ENCODE assay signal across 9 cellular contexts in genomic region chr2:126761981-126762878, GRCh38.
DNase-seq lines count a peak whose midpoint lies in the region; ATAC-seq and TF ChIP-seq lines count a peak whose summit lies in the region.
"Had no signal": no experiment of that assay in that cellular context is flagged by ENCODE, and none has a peak within 500 bp of the region (broad histone marks: within the 10 kb centered on the region; RNA-seq: fewer than 3 reads in every experiment).

No MANE protein-coding gene starts in this region.

- H3K9me3 ChIP-seq in CD4-positive, alpha-beta T cell (ENCODE audit: control insufficient read depth, low read length): no peaks in the 10 kb centered on the region
- H3K9me3 ChIP-seq in naive thymus-derived CD4-positive, alpha-beta T cell (ENCODE audit: control insufficient read depth in 2 of 3, low read length in 3 of 3): no peaks in the 10 kb centered on the region
- H3K9me3 ChIP-seq in body of pancreas: no peaks in the 10 kb centered on the region

- H3K4me3 Mint-ChIP-seq in CD4-positive, alpha-beta T cell: peak overlapping the region; percentile 73
- H3K4me3 Mint-ChIP-seq in activated T-cell treated with anti-CD3 and anti-CD28 coated beads, Interleukin-2, amount 50 U/mL, for 72 hours: peak overlapping the region; percentile 19 to 66
- peak overlapping the region; percentile 41 to 84 (median 71) for H3K4me3 Mint-ChIP-seq in naive thymus-derived CD4-positive, alpha-beta T cell

- H3K36me3 ChIP-seq in naive thymus-derived CD4-positive, alpha-beta T cell (ENCODE audit: control insufficient read depth in 2 of 3, insufficient read depth in 3 of 3, low read length in 3 of 3): no peaks in the 10 kb centered on the region
- no peaks in the 10 kb centered on the region for H3K36me3 ChIP-seq in body of pancreas (replicated peaks in 1 of 2; ENCODE audit: insufficient read depth in 1 of 2, low read depth in 2 of 2)

- peak; percentile 94 for ATAC-seq in CD4-positive, alpha-beta T cell (ENCODE audit: poor library complexity)
- ATAC-seq in activated T-cell treated with anti-CD3 and anti-CD28 coated beads, Interleukin-2, amount 50 U/mL, for 72 hours (replicated peaks in 1 of 2): peak; percentile 92 to 94
- ATAC-seq in naive thymus-derived CD4-positive, alpha-beta T cell: peak; percentile 92
- ATAC-seq in HG02840 (IDR thresholded peaks at IDR 0.05; ENCODE audit: low FRiP score, unreplicated experiment): no peak
- ATAC-seq in body of pancreas: no peak
- no peak for ATAC-seq in GM21528 (IDR thresholded peaks at IDR 0.05; ENCODE audit: low FRiP score, unreplicated experiment)

- H3K4me1 ChIP-seq in naive thymus-derived CD4-positive, alpha-beta T cell (ENCODE audit: control insufficient read depth in 2 of 2, insufficient read depth in 2 of 2, low read length in 2 of 2): peaks cover 29 to 41% of the 10 kb centered on the region in 2 donors
- H3K4me1 ChIP-seq in body of pancreas: no peaks in the 10 kb centered on the region

- H3K4me1 Mint-ChIP-seq in CD4-positive, alpha-beta T cell (ENCODE audit: low read depth): peaks cover 81% of the 10 kb centered on the region
- peaks cover 57% of the 10 kb centered on the region for H3K4me1 Mint-ChIP-seq in activated T-cell treated with anti-CD3 and anti-CD28 coated beads, Interleukin-2, amount 50 U/mL, for 72 hours (ENCODE audit: low read depth)
- peaks cover 39 to 87% (median 70%) of the 10 kb centered on the region in 7 donors for H3K4me1 Mint-ChIP-seq in naive thymus-derived CD4-positive, alpha-beta T cell

- H3K36me3 Mint-ChIP-seq in CD4-positive, alpha-beta T cell (ENCODE audit: low read depth): no peaks in the 10 kb centered on the region
- H3K36me3 Mint-ChIP-seq in activated T-cell treated with anti-CD3 and anti-CD28 coated beads, Interleukin-2, amount 50 U/mL, for 72 hours (ENCODE audit: insufficient read depth in 2 of 2): no peaks in the 10 kb centered on the region
- peaks cover 0 to 6% (median 0%) of the 10 kb centered on the region in 5 donors for H3K36me3 Mint-ChIP-seq in naive thymus-derived CD4-positive, alpha-beta T cell

- CTCF ChIA-PET in CD4-positive, alpha-beta T cell (lab: Charles Lee): interaction anchor here (1.7 to 1.9 kb wide), 2 partner anchors 15 to 234 kb away, joined by 6 to 7 read pairs; no protein-coding TSS in a partner anchor
- CTCF ChIA-PET in naive thymus-derived CD4-positive, alpha-beta T cell (lab: Charles Lee): interaction anchor here (0.7 to 1.8 kb wide), 8 partner anchors 14 to 987 kb away, joined by 3 to 9 read pairs (median 3); no protein-coding TSS in a partner anchor

- H3K27me3 Mint-ChIP-seq in CD4-positive, alpha-beta T cell: no peaks in the 10 kb centered on the region
- no peaks in the 10 kb centered on the region for H3K27me3 Mint-ChIP-seq in activated T-cell treated with anti-CD3 and anti-CD28 coated beads, Interleukin-2, amount 50 U/mL, for 72 hours (ENCODE audit: low read depth)
- H3K27me3 Mint-ChIP-seq in naive thymus-derived CD4-positive, alpha-beta T cell: peaks cover 0 to 30% (median 0%) of the 10 kb centered on the region in 5 donors

- H3K27me3 ChIP-seq in CD4-positive, alpha-beta T cell (ENCODE audit: control insufficient read depth, insufficient read depth, low read length): no peaks in the 10 kb centered on the region
- no peaks in the 10 kb centered on the region for H3K27me3 ChIP-seq in naive thymus-derived CD4-positive, alpha-beta T cell (ENCODE audit: control insufficient read depth in 2 of 2, insufficient read depth in 2 of 2, low read length in 2 of 2)
- no peaks in the 10 kb centered on the region for H3K27me3 ChIP-seq in body of pancreas

- TF ChIP-seq CTCF in CD4-positive, alpha-beta T cell (IDR thresholded peaks at IDR 0.05): no peak
- no peak for TF ChIP-seq CTCF in body of pancreas (IDR thresholded peaks at IDR 0.05)

- H3K4me3 ChIP-seq in Jurkat, Clone E6-1 (ENCODE audit: low read length): peak overlapping the region; percentile 32
- peak overlapping the region; percentile 42 for H3K4me3 ChIP-seq in naive thymus-derived CD4-positive, alpha-beta T cell (ENCODE audit: low read length)
- H3K4me3 ChIP-seq in body of pancreas: no peak overlapping the region

- H3K27ac ChIP-seq in CD4-positive, alpha-beta T cell (ENCODE audit: low read depth, low read length): peak overlapping the region; percentile 60
- peak overlapping the region; percentile 62 for H3K27ac ChIP-seq in naive thymus-derived CD4-positive, alpha-beta T cell (ENCODE audit: low read depth, low read length)
- no peak overlapping the region for H3K27ac ChIP-seq in body of pancreas

- 54 to 70% methylated on average over 4 of the region's 4 CpGs for WGBS in body of pancreas, 2 donors

- POLR2A ChIA-PET in CD4-positive, alpha-beta T cell (lab: Charles Lee): interaction anchor here (0.6 to 2.5 kb wide), 6 partner anchors 14 to 106 kb away, joined by 3 to 16 read pairs (median 7); no protein-coding TSS in a partner anchor
- POLR2A ChIA-PET in naive thymus-derived CD4-positive, alpha-beta T cell (lab: Charles Lee): interaction anchor here (0.9 to 1.9 kb wide), 4 partner anchors 13 to 104 kb away, joined by 3 to 12 read pairs (median 4); no protein-coding TSS in a partner anchor

- peak in 8 of 10 experiments; percentile 21 to 57 (median 38) for DNase-seq in CD4-positive, alpha-beta T cell
- peak; percentile 87 for DNase-seq in Jurkat, Clone E6-1 (ENCODE audit: low read depth, low spot score)
- peak; percentile 50 to 64 for DNase-seq in activated T-cell treated with anti-CD3 and anti-CD28 coated beads, Interleukin-2, amount 50 U/mL, for 72 hours
- peak in 7 of 9 donors; percentile 41 to 71 (median 59) for DNase-seq in naive thymus-derived CD4-positive, alpha-beta T cell
- no peak for DNase-seq in body of pancreas
- DNase-seq in 8988T: no peak
- DNase-seq: NCI-H1048 had no signal

- no peak for TF ChIP-seq POLR2A in body of pancreas (IDR thresholded peaks at IDR 0.05)

- no peaks in the 10 kb centered on the region for H3K9me3 Mint-ChIP-seq in CD4-positive, alpha-beta T cell
- no peaks in the 10 kb centered on the region for H3K9me3 Mint-ChIP-seq in activated T-cell treated with anti-CD3 and anti-CD28 coated beads, Interleukin-2, amount 50 U/mL, for 72 hours
- peaks cover 0 to 8% (median 3%) of the 10 kb centered on the region in 11 donors for H3K9me3 Mint-ChIP-seq in naive thymus-derived CD4-positive, alpha-beta T cell

- peak overlapping the region; percentile 87 for H3K27ac Mint-ChIP-seq in CD4-positive, alpha-beta T cell
- peak overlapping the region; percentile 74 for H3K27ac Mint-ChIP-seq in activated T-cell treated with anti-CD3 and anti-CD28 coated beads, Interleukin-2, amount 50 U/mL, for 72 hours
- H3K27ac Mint-ChIP-seq in naive thymus-derived CD4-positive, alpha-beta T cell: peak overlapping the region; percentile 64 to 95 (median 89)

- intact Hi-C loops in CD4-positive, alpha-beta T cell (cut with DNase I, micrococcal nuclease): loop anchor here in 1 of 2 experiments (1.0 kb wide), 2 partner anchors 15 to 106 kb away; partner anchors contain the start of gene GYPC
- intact Hi-C loops in naive thymus-derived CD4-positive, alpha-beta T cell (cut with micrococcal nuclease): loop anchor here (1.0 to 5.0 kb wide), 4 partner anchors 14 to 130 kb away; partner anchors contain the start of gene GYPC (in 1 of the 2)
- intact Hi-C loops in body of pancreas (cut with DNase I): no loop called here

Comparison
In these comparisons a context has a peak if more than half of its experiments do, and no peak if none do; other contexts are left out.
1. ATAC-seq: peak in CD4-positive, alpha-beta T cell (single experiment), activated T-cell treated with anti-CD3 and anti-CD28 coated beads, Interleukin-2, amount 50 U/mL, for 72 hours (2 of 2) and naive thymus-derived CD4-positive, alpha-beta T cell (single experiment); none in HG02840 (single experiment), body of pancreas (single experiment) and GM21528 (single experiment).
2. DNase-seq: peak in CD4-positive, alpha-beta T cell (8 of 10), Jurkat, Clone E6-1 (single experiment), activated T-cell treated with anti-CD3 and anti-CD28 coated beads, Interleukin-2, amount 50 U/mL, for 72 hours (2 of 2) and naive thymus-derived CD4-positive, alpha-beta T cell (7 of 9); none in body of pancreas (0 of 4) and 8988T (single experiment).
3. H3K27ac ChIP-seq: peak in CD4-positive, alpha-beta T cell (single experiment) and naive thymus-derived CD4-positive, alpha-beta T cell (single experiment); none in body of pancreas (0 of 4).
4. H3K4me3 ChIP-seq: peak in Jurkat, Clone E6-1 (single experiment) and naive thymus-derived CD4-positive, alpha-beta T cell (single experiment); none in body of pancreas (0 of 2).
5. Peak in every context shown above with its lines, with median percentiles within 50 percentile points of each other: H3K27ac Mint-ChIP-seq and H3K4me3 Mint-ChIP-seq.